ENCODE assay signal across 17 cellular contexts in the genomic region with DNA sequence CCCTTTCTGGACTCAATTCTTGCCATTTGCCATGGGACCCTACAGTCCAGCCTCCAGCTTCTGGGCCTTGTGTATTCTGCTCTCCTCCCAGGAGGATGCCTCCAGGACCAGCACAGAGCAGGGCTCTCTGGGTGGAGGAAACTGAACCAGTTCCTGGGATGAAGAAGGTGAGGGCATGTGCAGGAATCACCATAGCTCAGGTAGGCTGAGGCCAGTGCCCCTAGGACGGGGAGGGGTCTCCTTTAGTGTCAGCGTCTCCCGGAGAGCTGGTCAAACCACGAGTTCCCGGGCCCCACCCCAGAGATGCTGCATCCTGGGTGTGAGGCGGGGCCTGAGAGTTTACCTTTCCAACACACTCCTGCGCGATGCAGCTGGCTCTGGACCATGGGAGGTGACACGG. TPM values are rescaled to one million over a fixed set of nuclear protein-coding genes. Genes with fewer than 3 reads are reported as not detected.
"Had no signal": no experiment of that assay in that cellular context is flagged by ENCODE, and none has a peak within 500 bp of the region (broad histone marks: within the 10 kb centered on the region; RNA-seq: fewer than 3 reads in every experiment).

No MANE protein-coding gene starts in this region.

- H3K27me3 ChIP-seq: tibial artery, uterus had no signal

- H3K36me3 ChIP-seq: neutrophil, tibial artery, uterus had no signal

- H3K4me3 Mint-ChIP-seq: activated naive CD4-positive, alpha-beta T cell treated with anti-CD3 and anti-CD28 coated beads, Interleukin-2, amount 50 U/mL, for 24 hours; activated T-cell treated with anti-CD3 and anti-CD28 coated beads, Interleukin-2, amount 50 U/mL, for 24 hours; naive thymus-derived CD8-positive, alpha-beta T cell had no signal

- H3K9me3 Mint-ChIP-seq: activated naive CD4-positive, alpha-beta T cell treated with anti-CD3 and anti-CD28 coated beads, Interleukin-2, amount 50 U/mL, for 24 hours; activated T-cell treated with anti-CD3 and anti-CD28 coated beads, Interleukin-2, amount 50 U/mL, for 24 hours; naive thymus-derived CD8-positive, alpha-beta T cell had no signal

- FAIRE-seq: endothelial cell of umbilical vein, frontal cortex had no signal

- H3K9me3 ChIP-seq: neutrophil, tibial artery, uterus had no signal

- H3K27ac ChIP-seq: neutrophil, tibial artery, uterus, VCaP had no signal

- H3K36me3 Mint-ChIP-seq: activated naive CD4-positive, alpha-beta T cell treated with anti-CD3 and anti-CD28 coated beads, Interleukin-2, amount 50 U/mL, for 24 hours; immature natural killer cell; naive thymus-derived CD8-positive, alpha-beta T cell had no signal

- H3K4me1 ChIP-seq: uterus had no signal

- ATAC-seq: naive thymus-derived CD8-positive, alpha-beta T cell had no signal

- H3K4me3 ChIP-seq: tibial artery, uterus had no signal

- DNase-seq: activated CD4-positive, alpha-beta T cell treated with anti-CD3 and anti-CD28 coated beads, Interleukin-2, amount 50 U/mL, for 48 hours; activated T-cell treated with anti-CD3 and anti-CD28 coated beads, Interleukin-2, amount 50 U/mL, for 24 hours; central memory CD4-positive, alpha-beta T cell; cortex of kidney; effector CD4-positive, alpha-beta T cell; head of caudate nucleus; immature natural killer cell; naive thymus-derived CD8-positive, alpha-beta T cell; stimulated activated CD4-positive, alpha-beta T cell treated with anti-CD3 and anti-CD28 coated beads, Interleukin-4, amount 100 ng/mL, for 24 hours; stimulated activated naive CD4-positive, alpha-beta T cell; uterus had no signal

- H3K27ac Mint-ChIP-seq: activated naive CD4-positive, alpha-beta T cell treated with anti-CD3 and anti-CD28 coated beads, Interleukin-2, amount 50 U/mL, for 24 hours; activated T-cell treated with anti-CD3 and anti-CD28 coated beads, Interleukin-2, amount 50 U/mL, for 24 hours; immature natural killer cell had no signal

RNA-seq across cellular contexts. Expression of a gene that starts 5.8 kb away (rescaled TPM):
- polyA plus RNA-seq: immature natural killer cell had no signal
